Comparison of ENCODE assay signal across 8 cellular contexts in the genomic region with DNA sequence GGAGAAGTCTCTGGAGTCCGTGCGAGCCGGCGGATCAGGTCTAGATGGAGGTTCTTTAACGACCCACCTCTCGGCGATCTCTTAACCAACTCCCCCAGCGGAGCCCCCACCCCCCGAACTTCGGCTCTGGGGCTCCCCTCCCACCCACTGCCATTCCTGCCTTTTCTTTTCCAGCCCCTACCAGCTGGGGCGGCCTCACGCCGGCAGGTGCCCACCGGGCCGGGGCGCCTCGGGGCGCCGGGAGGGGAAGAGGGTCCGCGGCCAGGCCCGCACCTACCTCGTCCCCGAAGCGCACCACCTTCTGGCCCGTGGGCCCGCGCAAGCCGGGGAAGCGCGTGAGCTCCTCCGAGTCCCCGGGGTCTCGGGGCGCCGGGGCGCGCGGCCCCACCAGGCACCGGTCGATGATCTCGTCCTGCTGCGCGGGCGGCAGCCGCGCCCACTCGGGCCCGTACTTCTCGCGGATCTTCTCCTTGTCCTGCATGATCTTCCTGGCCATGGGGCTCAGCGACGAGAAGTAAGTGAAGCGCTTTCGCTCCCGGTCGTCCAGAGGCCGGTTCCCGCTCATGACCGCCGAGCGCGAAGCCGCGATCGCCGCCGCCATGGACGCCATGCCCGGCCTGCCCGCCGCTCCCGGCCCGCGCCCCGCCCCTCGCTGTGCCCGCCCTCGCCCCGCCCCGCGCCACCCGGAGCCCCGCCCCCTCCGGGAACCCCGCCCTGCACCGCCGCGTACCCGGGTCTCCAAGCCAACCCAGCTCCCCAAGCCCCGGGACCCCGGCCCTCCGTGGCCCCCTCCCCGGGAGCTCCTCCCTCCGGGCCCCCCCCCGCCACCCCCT. TPM values are rescaled to one million over a fixed set of nuclear protein-coding genes. Genes with fewer than 3 reads are reported as not detected.
DNase-seq lines count a peak whose midpoint lies in the region; ATAC-seq and TF ChIP-seq lines count a peak whose summit lies in the region.

A gene with protein sequence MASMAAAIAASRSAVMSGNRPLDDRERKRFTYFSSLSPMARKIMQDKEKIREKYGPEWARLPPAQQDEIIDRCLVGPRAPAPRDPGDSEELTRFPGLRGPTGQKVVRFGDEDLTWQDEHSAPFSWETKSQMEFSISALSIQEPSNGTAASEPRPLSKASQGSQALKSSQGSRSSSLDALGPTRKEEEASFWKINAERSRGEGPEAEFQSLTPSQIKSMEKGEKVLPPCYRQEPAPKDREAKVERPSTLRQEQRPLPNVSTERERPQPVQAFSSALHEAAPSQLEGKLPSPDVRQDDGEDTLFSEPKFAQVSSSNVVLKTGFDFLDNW (minus strand): TSS at position 619 of the 833 bp plus-strand sequence. CDS start 9 bp downstream, at position 610.

- H3K36me3 ChIP-seq in neuron (ENCODE audit: insufficient read depth, low read length) (peaks cover 14% of the 10 kb centered on the region), subcutaneous abdominal adipose tissue (ENCODE audit: control insufficient read depth in 5 of 5, insufficient read depth in 5 of 5, low read length in 5 of 5) (peaks cover 0 to 3% (median 0%) of the 10 kb centered on the region in 5 donors)

- H3K27me3 ChIP-seq in neuron (ENCODE audit: insufficient read depth, low read length) (no peaks in the 10 kb centered on the region), subcutaneous abdominal adipose tissue (ENCODE audit: control insufficient read depth in 5 of 5, insufficient read depth in 4 of 5, low read length in 5 of 5) (no peaks in the 10 kb centered on the region)

- peak within 1 kb of the TSS; percentile 57 to 95 (median 81) for H3K9ac ChIP-seq in subcutaneous abdominal adipose tissue (ENCODE audit: low read length in 5 of 5)

- peak in 13 of 14 donors; percentile 50 to 91 (median 75) for DNase-seq in C1 segment of cervical spinal cord (lab: John Stamatoyannopoulos, UW)
- peak; percentile 72 for DNase-seq in activated effector memory CD4-positive, alpha-beta T cell treated with Interleukin-2 at 50 U/mL for 16 hours
- DNase-seq in foreskin fibroblast = peak in 1 of 2 donors; percentile 80

- peaks cover 46% of the 10 kb centered on the region for H3K4me1 ChIP-seq in neuron (ENCODE audit: insufficient read depth, low read length)
- peaks cover 2 to 58% (median 50%) of the 10 kb centered on the region in 5 donors for H3K4me1 ChIP-seq in subcutaneous abdominal adipose tissue (ENCODE audit: control insufficient read depth in 5 of 5, insufficient read depth in 5 of 5, low read length in 5 of 5)

- peak within 1 kb of the TSS; percentile 81 for H3K27ac ChIP-seq in subcutaneous abdominal adipose tissue (ENCODE audit: low read depth, low read length)

- H2AFZ ChIP-seq in neuron (ENCODE audit: low read depth, low read length) = peak within 1 kb of the TSS; percentile 92

- peak; percentile 77 for ATAC-seq in GM19324 (IDR thresholded peaks at IDR 0.05; ENCODE audit: low FRiP score, unreplicated experiment)
- ATAC-seq in HG03442 (IDR thresholded peaks at IDR 0.05; ENCODE audit: unreplicated experiment) = peak; percentile 73

- no peak for TF ChIP-seq CTCF in foreskin fibroblast (IDR thresholded peaks at IDR 0.05; ENCODE audit: low read depth, low read length)

- H3K4me3 ChIP-seq in foreskin fibroblast (ENCODE audit: low read depth in 1 of 2, low read length in 2 of 2) = peak within 1 kb of the TSS; percentile 90 to 91
- peak within 1 kb of the TSS; percentile 93 for H3K4me3 ChIP-seq in neuron (ENCODE audit: low read length)
- peak within 1 kb of the TSS; percentile 84 to 94 (median 91) for H3K4me3 ChIP-seq in subcutaneous abdominal adipose tissue (ENCODE audit: low read depth in 1 of 5, low read length in 5 of 5)

- H3K9me3 ChIP-seq in neuron (ENCODE audit: low read length) (no peaks in the 10 kb centered on the region), subcutaneous abdominal adipose tissue (ENCODE audit: control insufficient read depth in 5 of 5, low read length in 5 of 5) (no peaks in the 10 kb centered on the region)

TF ChIP-seq in PFSK-1, 5 proteins besides CTCF, POLR2A, EP300 and RAD21:
- TF ChIP-seq TAF1 (IDR thresholded peaks at IDR 0.05; ENCODE audit: borderline replicate concordance, insufficient read depth, low read length) (no peak), FOXP2 (optimal IDR thresholded peaks at IDR 0.05; ENCODE audit: borderline replicate concordance, extremely low read depth, extremely low read length, insufficient read depth) (peak; percentile 11)

RNA-seq across cellular contexts. Expression of the gene that starts here (rescaled TPM):
- 6.0 TPM for polyA plus RNA-seq in PFSK-1 (2012; ENCODE audit: insufficient read length, low read depth)
